22 cellular contexts compared by ENCODE assay signal in genomic region chr2:105698820-105699219, GRCh38. TPM values are rescaled to one million over a fixed set of nuclear protein-coding genes. Genes with fewer than 3 reads are reported as not detected.
DNase-seq lines count a peak whose midpoint lies in the region; ATAC-seq, FAIRE-seq and TF ChIP-seq lines count a peak whose summit lies in the region.
"Had no signal": no experiment of that assay in that cellular context is flagged by ENCODE, and none has a peak within 500 bp of the region (broad histone marks: within the 10 kb centered on the region; RNA-seq: fewer than 3 reads in every experiment).

No MANE protein-coding gene starts in this region.

- no peak overlapping the region for H2BK15ac ChIP-seq in H1 (ENCODE audit: low read length)

- peak; percentile 46 for DNase-seq in activated CD4-positive, alpha-beta T cell treated with anti-CD3 and anti-CD28 coated beads, Interleukin-2, amount 10 ng/mL, durations not matched to agents 24 days and 14 days
- no peak for DNase-seq in activated CD4-positive, alpha-beta T cell treated with anti-CD3 and anti-CD28 coated beads, Interleukin-2, amount 50 U/mL, for 4 hours
- DNase-seq in NCI-H526 (lab: John Stamatoyannopoulos, UW), result peak; percentile 46 to 73
- peak in 1 of 2 experiments; percentile 35 for DNase-seq in H1 (ENCODE audit: low read depth in 1 of 2, low spot score in 2 of 2)
- peak; percentile 13 for DNase-seq in lung (ENCODE audit: low spot score)
- no peak for DNase-seq in T-helper 9 cell
- DNase-seq in COLO668 (lab: John Stamatoyannopoulos, UW; ENCODE audit: unreplicated experiment), result no peak
- no peak for DNase-seq in NCI-H2029 (lab: John Stamatoyannopoulos, UW)
- DNase-seq: C1 segment of cervical spinal cord; Caco-2; CD4-positive, alpha-beta memory T cell; DMS153; DND-41; HFFc6 had no signal

- H4K5ac ChIP-seq in H1 (ENCODE audit: insufficient read length, low read depth, low read length), result no peak overlapping the region

- no peak overlapping the region for H2AK5ac ChIP-seq in H1 (ENCODE audit: low read depth, low read length)

- H3K36me3 Mint-ChIP-seq in activated CD4-positive, alpha-beta T cell treated with anti-CD3 and anti-CD28 coated beads, Interleukin-2, amount 10 ng/mL, durations not matched to agents 24 days and 14 days (ENCODE audit: low read depth), result no peaks in the 10 kb centered on the region
- H3K36me3 Mint-ChIP-seq: CD4-positive, alpha-beta memory T cell had no signal

- no peaks in the 10 kb centered on the region for H4K20me1 ChIP-seq in H1 (replicated peaks in 1 of 2; ENCODE audit: control insufficient read depth in 1 of 2, insufficient read depth in 2 of 2, low read length in 2 of 2)

- no peak overlapping the region for H2BK120ac ChIP-seq in H1 (replicated peaks; ENCODE audit: low read depth, low read length)

- no peak overlapping the region for H3K56ac ChIP-seq in H1 (replicated peaks; ENCODE audit: insufficient read length, low read depth, low read length)

- peak overlapping the region; percentile 42 for H4K91ac ChIP-seq in H1 (replicated peaks; ENCODE audit: insufficient read length, low read length)

- no peak overlapping the region for H3K4me2 ChIP-seq in H1 (ENCODE audit: insufficient read depth in 1 of 2, low read depth in 2 of 2, low read length in 2 of 2)
- H3K4me2 ChIP-seq: GM23338 had no signal

- no peak overlapping the region for H3K9ac ChIP-seq in H1 (replicated peaks in 1 of 4; ENCODE audit: extremely low read depth in 1 of 4, low read depth in 3 of 4, low read length in 3 of 4)

- H3K4me1 ChIP-seq in H1 (replicated peaks in 1 of 4; ENCODE audit: control insufficient read depth in 3 of 4, insufficient read depth in 4 of 4, low read length in 3 of 4) (no peaks in the 10 kb centered on the region), lung (ENCODE audit: control insufficient read depth in 2 of 2, insufficient read depth in 2 of 2, low read length in 2 of 2) (no peaks in the 10 kb centered on the region)
- H3K4me1 ChIP-seq: Caco-2, HAP-1 had no signal

- no peak for TF ChIP-seq POLR2A in H1 (IDR thresholded peaks at IDR 0.05; ENCODE audit: control extremely low read depth in 1 of 2, low read depth in 2 of 2, low read length in 2 of 2)

- no peaks in the 10 kb centered on the region for H3K36me3 ChIP-seq in H1 (ENCODE audit: control insufficient read depth in 2 of 4, insufficient read depth in 4 of 4, low read length in 3 of 4)
- no peaks in the 10 kb centered on the region for H3K36me3 ChIP-seq in lung (ENCODE audit: control insufficient read depth in 2 of 2, insufficient read depth in 2 of 2, low read length in 2 of 2)
- H3K36me3 ChIP-seq: HAP-1 had no signal

- TF ChIP-seq CTCF in H1 (IDR thresholded peaks at IDR 0.05; ENCODE audit: control extremely low read depth in 1 of 3, insufficient read depth in 1 of 3, low read depth in 1 of 3, low read length in 3 of 3) (no peak), lung (IDR thresholded peaks at IDR 0.05; ENCODE audit: control extremely low read depth, extremely low read depth) (no peak)

- peaks cover 14% of the 10 kb centered on the region for H3K9me3 Mint-ChIP-seq in activated CD4-positive, alpha-beta T cell treated with anti-CD3 and anti-CD28 coated beads, Interleukin-2, amount 10 ng/mL, durations not matched to agents 24 days and 14 days
- H3K9me3 Mint-ChIP-seq: CD4-positive, alpha-beta memory T cell; GM23338; HFFc6 had no signal

- no peak for TF ChIP-seq RAD21 in H1 (IDR thresholded peaks at IDR 0.05 in 1 of 2, conservative IDR thresholded peaks at IDR 0.05 in 1 of 2; ENCODE audit: low read depth in 2 of 2, low read length in 2 of 2)

- CTCF ChIA-PET in H1 (lab: Charles Lee; ENCODE audit: partially characterized antibody), result interaction anchor here (1.2 kb wide), 1 partner anchor 10 kb away, joined by 3 read pairs; no protein-coding TSS in a partner anchor

- H3K9me3 ChIP-seq in H1 (ENCODE audit: insufficient read depth in 2 of 2, low read depth in 1 of 2, low read length in 1 of 2) (no peaks in the 10 kb centered on the region), lung (ENCODE audit: control insufficient read depth in 2 of 2, insufficient read depth in 1 of 2, low read length in 1 of 2) (no peaks in the 10 kb centered on the region)
- H3K9me3 ChIP-seq: Caco-2, HAP-1 had no signal

- H3K23me2 ChIP-seq in H1 (ENCODE audit: low read depth, low read length), result no peaks in the 10 kb centered on the region

- H3K79me1 ChIP-seq in H1 (ENCODE audit: low read depth, low read length), result no peaks in the 10 kb centered on the region

- no peak for FAIRE-seq in H1 (lab: Jason Lieb, UNC)
- FAIRE-seq: A204.1, GM12878, GM19239, H54 had no signal

- H2AFZ ChIP-seq in H1 (ENCODE audit: low read length), result no peak overlapping the region
- H2AFZ ChIP-seq: GM23338 had no signal

- POLR2A ChIA-PET in H1 (lab: Charles Lee; ENCODE audit: partially characterized antibody), result no interaction called here

- H3K4ac ChIP-seq in H1 (replicated peaks; ENCODE audit: insufficient read length, low read depth, low read length), result no peak overlapping the region

- H3K4me3 Mint-ChIP-seq in activated CD4-positive, alpha-beta T cell treated with anti-CD3 and anti-CD28 coated beads, Interleukin-2, amount 10 ng/mL, durations not matched to agents 24 days and 14 days, result no peak overlapping the region
- H3K4me3 Mint-ChIP-seq: B cell; CD4-positive, alpha-beta memory T cell; GM23338; HFFc6 had no signal

- H3K27me3 Mint-ChIP-seq in activated CD4-positive, alpha-beta T cell treated with anti-CD3 and anti-CD28 coated beads, Interleukin-2, amount 10 ng/mL, durations not matched to agents 24 days and 14 days, result peaks cover 39% of the 10 kb centered on the region

- no peak overlapping the region for H2BK12ac ChIP-seq in H1 (ENCODE audit: low read depth, low read length)

- intact Hi-C loops in activated CD4-positive, alpha-beta T cell treated with anti-CD3 and anti-CD28 coated beads, Interleukin-2, amount 10 ng/mL, durations not matched to agents 24 days and 14 days (cut with micrococcal nuclease), result no loop called here

- no peak overlapping the region for H3K4me3 ChIP-seq in H1 (ENCODE audit: extremely low read depth in 1 of 4, insufficient read depth in 2 of 4, low read depth in 3 of 4, low read length in 4 of 4)
- no peak overlapping the region for H3K4me3 ChIP-seq in lung
- H3K4me3 ChIP-seq: GM12878, GM23338, HAP-1 had no signal

- no peak for ATAC-seq in lung (ENCODE audit: insufficient read depth, low FRiP score)
- ATAC-seq: GM12878, GM23338 had no signal

- H2BK20ac ChIP-seq in H1 (ENCODE audit: low read length), result no peak overlapping the region

- H3K27me3 ChIP-seq in H1 (replicated peaks in 1 of 4; ENCODE audit: control insufficient read depth in 3 of 4, extremely low read depth in 1 of 4, insufficient read depth in 3 of 4, low read length in 3 of 4) (no peaks in the 10 kb centered on the region), lung (ENCODE audit: control insufficient read depth, insufficient read depth) (no peaks in the 10 kb centered on the region)

- H4K8ac ChIP-seq in H1 (ENCODE audit: extremely low read depth, insufficient read depth, low read length), result no peak overlapping the region

- no peak overlapping the region for H3K27ac Mint-ChIP-seq in activated CD4-positive, alpha-beta T cell treated with anti-CD3 and anti-CD28 coated beads, Interleukin-2, amount 10 ng/mL, durations not matched to agents 24 days and 14 days
- H3K27ac Mint-ChIP-seq: B cell; CD4-positive, alpha-beta memory T cell; GM23338; HFFc6 had no signal

- no peak overlapping the region for H3K27ac ChIP-seq in H1 (ENCODE audit: low read depth, low read length)
- no peak overlapping the region for H3K27ac ChIP-seq in lung (ENCODE audit: low read depth in 1 of 2, low read length in 1 of 2)
- H3K27ac ChIP-seq: 22Rv1 had no signal

- no peaks in the 10 kb centered on the region for H3K79me2 ChIP-seq in H1 (ENCODE audit: control insufficient read depth in 1 of 2, insufficient read depth in 2 of 2, low read length in 2 of 2)

- TF ChIP-seq EP300 in H1 (IDR thresholded peaks at IDR 0.05; ENCODE audit: borderline replicate concordance in 1 of 2, low read depth in 2 of 2, low read length in 2 of 2), result no peak

- H3K23ac ChIP-seq in H1 (ENCODE audit: insufficient read length), result no peak overlapping the region

- 65% methylated on average over 2 of the region's 2 CpGs; no CpG with 5 or more reads in 1 of the 2 experiments for WGBS in H1 (ENCODE audit: extremely low coverage in 1 of 2, insufficient coverage in 1 of 2, insufficient read length in 1 of 2, insufficient replicate concordance in 2 of 2, low coverage in 1 of 2, low lambda C conversion rate in 2 of 2, missing lambda C conversion rate in 1 of 2), 2 experiments
- WGBS in lung, 2 donors, result 68 to 83% methylated on average over 2 of the region's 2 CpGs

- H3K18ac ChIP-seq in H1 (ENCODE audit: extremely low read depth, low read length), result no peak overlapping the region

- no peak overlapping the region for H2BK5ac ChIP-seq in H1 (ENCODE audit: low read depth, low read length)

- H3K14ac ChIP-seq in H1 (ENCODE audit: insufficient read length), result no peak overlapping the region

- no peaks in the 10 kb centered on the region for H3K4me1 Mint-ChIP-seq in activated CD4-positive, alpha-beta T cell treated with anti-CD3 and anti-CD28 coated beads, Interleukin-2, amount 10 ng/mL, durations not matched to agents 24 days and 14 days
- H3K4me1 Mint-ChIP-seq: GM23338 had no signal

TF ChIP-seq in H1, 55 proteins besides CTCF, POLR2A, EP300 and RAD21 (continues in another document):
- no peak for TF ChIP-seq TBP (IDR thresholded peaks at IDR 0.05; ENCODE audit: low read depth, low read length)
- TF ChIP-seq NANOG (IDR thresholded peaks at IDR 0.05; ENCODE audit: insufficient read depth, low read depth, low read length, poor library complexity, severe bottlenecking), result no peak
- TF ChIP-seq YY1 (IDR thresholded peaks at IDR 0.05; ENCODE audit: low read depth, low read length), result no peak
- TF ChIP-seq ASH2L (IDR thresholded peaks at IDR 0.05; ENCODE audit: low read length), result no peak
- no peak for TF ChIP-seq TAF7 (optimal IDR thresholded peaks at IDR 0.05; ENCODE audit: borderline replicate concordance, low read depth, low read length)

RNA-seq across cellular contexts. Expression of gene NCK2, which starts 45.9 kb away (rescaled TPM):
- total RNA-seq in activated CD4-positive, alpha-beta T cell treated with anti-CD3 and anti-CD28 coated beads, Interleukin-2, amount 10 ng/mL, durations not matched to agents 24 days and 14 days, result 85.8 and 86.2 TPM in 2 replicates
- 61.7 and 65.7 TPM in 2 replicates for total RNA-seq in H1 (2021; fragmentation: NEBNext Ultra II Directional; extraction: Animal tissue kit (Norgen Biotek cat#: 25700))
- polyA plus RNA-seq in H1 (2011; rRNA removed) (30.3 and 43.3 TPM in 2 replicates), lung (10 to 100 TPM; 19.3 to 35.6 TPM)
- polyA plus RNA-seq in H1 (2011; cell fraction: cytosol; rRNA removed), result 53.3 TPM
- polyA plus RNA-seq in H1 (2011; cell fraction: nucleus; rRNA removed), result 29.7 TPM
- 40.0 to 65.8 TPM (median 58.8 TPM) in 4 replicates for polyA plus RNA-seq in H1 (2012, experiment 1 of 2)
- 18.2 TPM for polyA plus RNA-seq in H1 (2012, experiment 2 of 2)
- 47.1 TPM for polyA plus RNA-seq in H1 (2013, experiment 1 of 2)
- polyA plus RNA-seq in H1 (2013, experiment 2 of 2), result 48.3 TPM
- polyA minus RNA-seq in H1 (2011; rRNA and poly(A)+ RNA removed), result 25.2 and 26.7 TPM in 2 replicates
- polyA minus RNA-seq in H1 (2011; cell fraction: cytosol; rRNA and poly(A)+ RNA removed), result 20.3 TPM
- 18.3 TPM for polyA minus RNA-seq in H1 (2011; cell fraction: nucleus; rRNA and poly(A)+ RNA removed)
- 10 to 100 TPM; 32.3 to 54.4 TPM for total RNA-seq in lung

Comparison
In these comparisons a context has a peak if more than half of its experiments do, and no peak if none do; other contexts are left out.
1. DNase-seq: peak in activated CD4-positive, alpha-beta T cell treated with anti-CD3 and anti-CD28 coated beads, Interleukin-2, amount 10 ng/mL, durations not matched to agents 24 days and 14 days (single experiment), NCI-H526 (2 of 2) and lung (single experiment); none in activated CD4-positive, alpha-beta T cell treated with anti-CD3 and anti-CD28 coated beads, Interleukin-2, amount 50 U/mL, for 4 hours (0 of 2), T-helper 9 cell (single experiment), COLO668 (single experiment) and NCI-H2029 (single experiment).